18 cellular contexts compared by ENCODE assay signal in genomic region chr11:2693271-2693833, GRCh38. TPM values are rescaled to one million over a fixed set of nuclear protein-coding genes. Genes with fewer than 3 reads are reported as not detected.
DNase-seq lines count a peak whose midpoint lies in the region; ATAC-seq and TF ChIP-seq lines count a peak whose summit lies in the region.
"Had no signal": no experiment of that assay in that cellular context is flagged by ENCODE, and none has a peak within 500 bp of the region (broad histone marks: within the 10 kb centered on the region; RNA-seq: fewer than 3 reads in every experiment).

No MANE protein-coding gene starts in this region.

- peak; percentile 13 for DNase-seq in left cardiac atrium
- DNase-seq in Right ventricle myocardium inferior (ENCODE audit: missing footprints): no peak
- DNase-seq in endodermal cell: peak; percentile 98
- DNase-seq in memory B cell (ENCODE audit: low spot score in 2 of 2): no peak
- DNase-seq in aorta: peak; percentile 29 to 44
- no peak for DNase-seq in dedifferentiated amniotic fluid mesenchymal stem cell (ENCODE audit: extremely low spot score)
- no peak for DNase-seq in cerebellar cortex (ENCODE audit: low spot score)
- no peak for DNase-seq in NCI-H187 treated with DMSO at 0.1 percent for 48 hours (lab: John Stamatoyannopoulos, UW)
- DNase-seq: ACHN; activated CD4-positive, alpha-beta T cell treated with anti-CD3 and anti-CD28 coated beads for 1 hour; activated CD8-positive, alpha-beta memory T cell treated with anti-CD3 and anti-CD28 coated beads, Interleukin-2, amount 50 U/mL, for 48 hours; cerebellar nuclear complex; heart right ventricle; Karpas-422; mammary epithelial cell; T-cell had no signal

- H3K4me1 ChIP-seq in endodermal cell (ENCODE audit: control insufficient read depth, insufficient read depth, low read length): peaks cover 37% of the 10 kb centered on the region
- no peaks in the 10 kb centered on the region for H3K4me1 ChIP-seq in aorta (ENCODE audit: control insufficient read depth in 1 of 2, insufficient read depth in 2 of 2, low read length in 2 of 2)

- ATAC-seq in left cardiac atrium (no peak), Right ventricle myocardium inferior (no peak), memory B cell (ENCODE audit: low read depth) (no peak), aorta (ENCODE audit: low FRiP score) (no peak)
- ATAC-seq: T-cell had no signal

- H3K36me3 Mint-ChIP-seq in endodermal cell (ENCODE audit: low read depth) (peaks cover 12% of the 10 kb centered on the region), memory B cell (peaks cover 11% of the 10 kb centered on the region)

- H3K27ac Mint-ChIP-seq in endodermal cell: peak overlapping the region; percentile 86
- peak overlapping the region; percentile 36 for H3K27ac Mint-ChIP-seq in memory B cell
- H3K27ac Mint-ChIP-seq: T-cell had no signal

- H3K27me3 Mint-ChIP-seq in endodermal cell (ENCODE audit: insufficient read depth) (peaks cover 1% of the 10 kb centered on the region), memory B cell (no peaks in the 10 kb centered on the region)

- peak overlapping the region; percentile 9 for H3K4me3 ChIP-seq in endodermal cell (ENCODE audit: low read length)
- H3K4me3 ChIP-seq in aorta (ENCODE audit: low read length in 2 of 2): no peak overlapping the region
- H3K4me3 ChIP-seq: heart right ventricle, skin epidermis had no signal

- H3K4me1 Mint-ChIP-seq in endodermal cell (peaks cover 90% of the 10 kb centered on the region), memory B cell (peaks cover 33% of the 10 kb centered on the region)

- H3K9me3 Mint-ChIP-seq in endodermal cell (peaks cover 2% of the 10 kb centered on the region), memory B cell (peaks cover under 1% of the 10 kb centered on the region)
- H3K9me3 Mint-ChIP-seq: T-cell had no signal

- peaks cover 4% of the 10 kb centered on the region for H3K36me3 ChIP-seq in endodermal cell (ENCODE audit: control insufficient read depth, insufficient read depth, low read length)
- H3K36me3 ChIP-seq in aorta (ENCODE audit: control insufficient read depth in 1 of 2, insufficient read depth in 2 of 2, low read length in 1 of 2): no peaks in the 10 kb centered on the region

- WGBS in endodermal cell (ENCODE audit: insufficient coverage in 1 of 2, insufficient read length in 1 of 2), 2 experiments: 13 to 14% methylated on average over 7 to 11 of the region's 11 CpGs
- WGBS in aorta, 2 donors: 76 to 79% methylated on average over 11 of the region's 11 CpGs

- intact Hi-C loops in left cardiac atrium (cut with DNase I) (no loop called here), Right ventricle myocardium inferior (cut with DNase I) (no loop called here), aorta (cut with DNase I) (no loop called here)

- H3K27me3 ChIP-seq in endodermal cell (ENCODE audit: control insufficient read depth, insufficient read depth, low read length, poor library complexity, severe bottlenecking) (no peaks in the 10 kb centered on the region), aorta (ENCODE audit: control insufficient read depth in 1 of 2, insufficient read depth in 2 of 2, low read length in 1 of 2) (no peaks in the 10 kb centered on the region)
- H3K27me3 ChIP-seq: heart right ventricle had no signal

- H3K9ac ChIP-seq in endodermal cell (ENCODE audit: extremely low read depth, low read length, poor library complexity, severe bottlenecking): no peak overlapping the region

- H3K27ac ChIP-seq in endodermal cell (ENCODE audit: low read depth, low read length) (no peak overlapping the region), aorta (ENCODE audit: low read depth in 1 of 2, low read length in 2 of 2) (no peak overlapping the region)
- H3K27ac ChIP-seq: heart right ventricle, skin epidermis had no signal

- H3K9me3 ChIP-seq in endodermal cell (ENCODE audit: control insufficient read depth, low read length) (no peaks in the 10 kb centered on the region), aorta (ENCODE audit: control insufficient read depth, low read length) (no peaks in the 10 kb centered on the region)
- H3K9me3 ChIP-seq: Caco-2, heart right ventricle had no signal

- H3K4me3 Mint-ChIP-seq in endodermal cell: peak overlapping the region; percentile 12
- no peak overlapping the region for H3K4me3 Mint-ChIP-seq in memory B cell
- H3K4me3 Mint-ChIP-seq: T-cell had no signal

- TF ChIP-seq CTCF in endodermal cell (conservative IDR thresholded peaks at IDR 0.05): no peak

RNA-seq across cellular contexts. Expression of gene KCNQ1OT1, which starts 6.4 kb away (rescaled TPM):
- total RNA-seq in left cardiac atrium (under 1 TPM; 0.59 to 0.81 TPM), Right ventricle myocardium inferior (0.32 TPM), endodermal cell (1 to 10 TPM; 5.2 to 6.9 TPM), aorta (1 to 10 TPM; 2.3 to 5.4 TPM)
- 0.71 TPM for polyA plus RNA-seq in endodermal cell (2013, experiment 1 of 2)
- 0.99 TPM for polyA plus RNA-seq in endodermal cell (2013, experiment 2 of 2)
- polyA plus RNA-seq in aorta: under 1 TPM; 0.08 to 0.13 TPM

Comparison
In these comparisons a context has a peak if more than half of its experiments do, and no peak if none do; other contexts are left out.
1. DNase-seq: peak in left cardiac atrium (single experiment), endodermal cell (single experiment) and aorta (2 of 2); none in Right ventricle myocardium inferior (single experiment), memory B cell (0 of 2), dedifferentiated amniotic fluid mesenchymal stem cell (single experiment), cerebellar cortex (single experiment) and NCI-H187 treated with DMSO at 0.1 percent for 48 hours (single experiment).